Comparison of ENCODE assay signal across 10 cellular contexts in the genomic region with DNA sequence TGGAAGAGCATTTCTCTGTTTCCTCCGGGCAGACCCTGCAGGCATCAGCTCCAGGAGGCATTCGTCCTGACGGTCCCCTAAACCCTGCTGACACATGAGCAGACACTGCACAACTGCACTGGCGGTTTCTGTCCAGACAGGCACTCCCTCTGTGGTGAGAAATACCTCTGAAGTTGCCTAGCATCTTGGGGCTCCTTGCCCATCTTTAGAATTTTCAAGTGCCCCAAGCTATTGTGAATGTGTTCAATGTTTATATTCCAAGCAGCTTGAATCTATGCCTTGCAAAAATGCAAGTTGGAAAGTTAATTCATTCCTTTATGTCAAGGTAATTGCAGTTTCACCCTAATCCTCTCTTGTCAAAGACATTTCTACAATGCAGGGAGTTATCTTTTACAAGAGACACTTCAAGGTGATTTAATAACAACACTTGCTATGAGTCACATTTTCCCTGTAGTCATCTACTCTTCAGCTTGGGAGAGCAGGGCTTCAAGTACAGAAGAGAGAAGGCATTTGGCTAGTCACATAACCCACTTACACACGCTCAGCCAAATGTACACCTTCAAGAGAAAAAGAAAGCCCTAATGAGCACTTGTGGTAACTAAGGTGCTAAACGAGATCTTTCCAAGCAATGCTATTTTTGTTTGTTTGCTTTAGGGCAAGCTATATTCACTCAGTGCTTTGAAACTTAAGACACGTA.
DNase-seq lines count a peak whose midpoint lies in the region; ATAC-seq and TF ChIP-seq lines count a peak whose summit lies in the region.
"Had no signal": no experiment of that assay in that cellular context is flagged by ENCODE, and none has a peak within 500 bp of the region (broad histone marks: within the 10 kb centered on the region; RNA-seq: fewer than 3 reads in every experiment).

No MANE protein-coding gene starts in this region.

- CTCF ChIA-PET in MCF 10A (lab: Yijun Ruan, JAX), result interaction anchor here (0.7 to 3.4 kb wide), 10 partner anchors 12 to 374 kb away, joined by 3 to 19 read pairs (median 3); partner anchors contain the start of gene MLLT3

- intact Hi-C loops in MCF 10A (cut with micrococcal nuclease), result no loop called here
- intact Hi-C loops in breast epithelium (cut with DNase I; ENCODE audit: low total_unique reads), result no loop called here

- POLR2A ChIA-PET in MCF 10A (lab: Yijun Ruan, JAX), result interaction anchor here (1.0 to 2.6 kb wide), 8 partner anchors 14 to 940 kb away, joined by 3 to 12 read pairs (median 5); partner anchors contain the start of genes FOCAD, MLLT3 and RPS6

- H3K4me3 Mint-ChIP-seq in MCF 10A (ENCODE audit: unreplicated experiment), result no peak overlapping the region

- peaks cover 41% of the 10 kb centered on the region for H3K4me1 Mint-ChIP-seq in MCF 10A (ENCODE audit: insufficient read depth, unreplicated experiment)

- TF ChIP-seq POLR2A in breast epithelium (IDR thresholded peaks at IDR 0.05) (no peak), upper lobe of left lung (IDR thresholded peaks at IDR 0.05) (no peak)

- H3K4me1 ChIP-seq in breast epithelium (no peaks in the 10 kb centered on the region), upper lobe of left lung (peaks cover 0 to 11% (median 2%) of the 10 kb centered on the region in 4 donors)

- H3K27ac ChIP-seq in breast epithelium (peak overlapping the region in 1 of 2 donors; percentile 43), upper lobe of left lung (peak overlapping the region in 2 of 4 donors; percentile 6 to 37)

- H3K27me3 ChIP-seq in breast epithelium, result no peaks in the 10 kb centered on the region
- H3K27me3 ChIP-seq in upper lobe of left lung, result no peaks in the 10 kb centered on the region

- no peaks in the 10 kb centered on the region for H3K9me3 Mint-ChIP-seq in MCF 10A (ENCODE audit: unreplicated experiment)

- no peak for TF ChIP-seq CTCF in MCF 10A (IDR thresholded peaks at IDR 0.05; ENCODE audit: unreplicated experiment)
- TF ChIP-seq CTCF in breast epithelium (IDR thresholded peaks at IDR 0.05), result no peak
- TF ChIP-seq CTCF in upper lobe of left lung (IDR thresholded peaks at IDR 0.05), result no peak

- H3K4me3 ChIP-seq in breast epithelium (no peak overlapping the region), upper lobe of left lung (no peak overlapping the region)

- H3K9me3 ChIP-seq in breast epithelium (no peaks in the 10 kb centered on the region), upper lobe of left lung (no peaks in the 10 kb centered on the region)

- no peaks in the 10 kb centered on the region for H3K36me3 Mint-ChIP-seq in MCF 10A (ENCODE audit: insufficient read depth, unreplicated experiment)

- BruUV-seq in MCF 10A (replicated peaks; lab: Mats Ljungman, UMichigan), result no TSS peak

- DNase-seq in MCF 10A (ENCODE audit: unreplicated experiment), result peak; percentile 53
- DNase-seq in breast epithelium (ENCODE audit: low spot score in 2 of 2), result no peak
- DNase-seq in SW480 (ENCODE audit: low spot score), result peak; percentile 21
- DNase-seq in fibroblast of the conjunctiva (ENCODE audit: low read depth), result peak; percentile 18
- DNase-seq in upper lobe of left lung, result peak in 1 of 2 donors; percentile 26
- DNase-seq: activated effector memory CD4-positive, alpha-beta T cell treated with Interleukin-2 at 50 U/mL for 16 hours; retina had no signal

- peak overlapping the region; percentile 50 for H3K27ac Mint-ChIP-seq in MCF 10A (ENCODE audit: low read depth, unreplicated experiment)

- no peaks in the 10 kb centered on the region for H3K27me3 Mint-ChIP-seq in MCF 10A (ENCODE audit: insufficient read depth, unreplicated experiment)

- peak in 3 of 4 donors; percentile 23 to 87 (median 50) for TF ChIP-seq EP300 in upper lobe of left lung (IDR thresholded peaks at IDR 0.05)

- 70 to 77% methylated on average over 7 of the region's 7 CpGs for WGBS in upper lobe of left lung, 2 donors

- ATAC-seq in upper lobe of left lung (ENCODE audit: low FRiP score in 2 of 2), result peak; percentile 56 to 79
- no peak for ATAC-seq in GM21367 (IDR thresholded peaks at IDR 0.05; ENCODE audit: unreplicated experiment)
- no peak for ATAC-seq in GM18498 (IDR thresholded peaks at IDR 0.05; ENCODE audit: unreplicated experiment)
- no peak for ATAC-seq in GM21786 (IDR thresholded peaks at IDR 0.05; ENCODE audit: unreplicated experiment)

- H3K36me3 ChIP-seq in breast epithelium (no peaks in the 10 kb centered on the region), upper lobe of left lung (no peaks in the 10 kb centered on the region)

Comparison
In these comparisons a context has a peak if more than half of its experiments do, and no peak if none do; other contexts are left out.
1. DNase-seq: peak in MCF 10A (single experiment), SW480 (single experiment) and fibroblast of the conjunctiva (single experiment); none in breast epithelium (0 of 2).
2. ATAC-seq: peak in upper lobe of left lung (2 of 2); none in GM21367 (single experiment), GM18498 (single experiment) and GM21786 (single experiment).